ENCODE assay signal across 9 cellular contexts in genomic region chrX:13167444-13168207, GRCh38.
DNase-seq lines count a peak whose midpoint lies in the region; ATAC-seq lines count a peak whose summit lies in the region.
"Had no signal": no experiment of that assay in that cellular context is flagged by ENCODE, and none has a peak within 500 bp of the region (broad histone marks: within the 10 kb centered on the region; RNA-seq: fewer than 3 reads in every experiment).

No MANE protein-coding gene starts in this region.

- H3K4me3 Mint-ChIP-seq in stimulated activated naive CD8-positive, alpha-beta T cell treated with anti-CD3 and anti-CD28 coated beads, Interleukin-15, Interleukin-2, amounts not matched to agents 100 ng/mL and 50 ng/mL, for 24 hours, result peak overlapping the region; percentile 47

- H3K4me1 Mint-ChIP-seq in stimulated activated naive CD8-positive, alpha-beta T cell treated with anti-CD3 and anti-CD28 coated beads, Interleukin-15, Interleukin-2, amounts not matched to agents 100 ng/mL and 50 ng/mL, for 24 hours (ENCODE audit: low read depth), result peaks cover 27% of the 10 kb centered on the region

- peak overlapping the region; percentile 76 for H3K27ac Mint-ChIP-seq in stimulated activated naive CD8-positive, alpha-beta T cell treated with anti-CD3 and anti-CD28 coated beads, Interleukin-15, Interleukin-2, amounts not matched to agents 100 ng/mL and 50 ng/mL, for 24 hours

- intact Hi-C loops in left ventricle myocardium superior (cut with micrococcal nuclease), result no loop called here

- peaks cover 3% of the 10 kb centered on the region for H3K9me3 Mint-ChIP-seq in stimulated activated naive CD8-positive, alpha-beta T cell treated with anti-CD3 and anti-CD28 coated beads, Interleukin-15, Interleukin-2, amounts not matched to agents 100 ng/mL and 50 ng/mL, for 24 hours

- peak; percentile 89 for ATAC-seq in left ventricle myocardium superior
- ATAC-seq: A549 had no signal

- peak; percentile 44 for DNase-seq in NCI-H1436 (lab: John Stamatoyannopoulos, UW)
- no peak for DNase-seq in NCI-H1436 treated with DMSO at 0.1 percent for 48 hours (lab: John Stamatoyannopoulos, UW)
- DNase-seq in activated CD4-positive, alpha-beta T cell treated with anti-CD3 and anti-CD28 coated beads, Interleukin-2, amount 50 U/mL, for 1 hour, result peak; percentile 1
- DNase-seq in left ventricle myocardium superior, result no peak
- DNase-seq in 8988T, result no peak
- no peak for DNase-seq in occipital lobe (lab: John Stamatoyannopoulos, UW)
- DNase-seq in epidermal melanocyte (ENCODE audit: insufficient read length, low spot score), result no peak

- no peaks in the 10 kb centered on the region for H3K27me3 Mint-ChIP-seq in stimulated activated naive CD8-positive, alpha-beta T cell treated with anti-CD3 and anti-CD28 coated beads, Interleukin-15, Interleukin-2, amounts not matched to agents 100 ng/mL and 50 ng/mL, for 24 hours

- no peaks in the 10 kb centered on the region for H3K36me3 Mint-ChIP-seq in stimulated activated naive CD8-positive, alpha-beta T cell treated with anti-CD3 and anti-CD28 coated beads, Interleukin-15, Interleukin-2, amounts not matched to agents 100 ng/mL and 50 ng/mL, for 24 hours (ENCODE audit: low read depth)

Comparison
In these comparisons a context has a peak if more than half of its experiments do, and no peak if none do; other contexts are left out.
1. DNase-seq: peak in NCI-H1436 (single experiment) and activated CD4-positive, alpha-beta T cell treated with anti-CD3 and anti-CD28 coated beads, Interleukin-2, amount 50 U/mL, for 1 hour (single experiment); none in NCI-H1436 treated with DMSO at 0.1 percent for 48 hours (single experiment), left ventricle myocardium superior (single experiment), 8988T (single experiment), occipital lobe (single experiment) and epidermal melanocyte (single experiment).